ENCODE assay signal across 7 cellular contexts in the genomic region with DNA sequence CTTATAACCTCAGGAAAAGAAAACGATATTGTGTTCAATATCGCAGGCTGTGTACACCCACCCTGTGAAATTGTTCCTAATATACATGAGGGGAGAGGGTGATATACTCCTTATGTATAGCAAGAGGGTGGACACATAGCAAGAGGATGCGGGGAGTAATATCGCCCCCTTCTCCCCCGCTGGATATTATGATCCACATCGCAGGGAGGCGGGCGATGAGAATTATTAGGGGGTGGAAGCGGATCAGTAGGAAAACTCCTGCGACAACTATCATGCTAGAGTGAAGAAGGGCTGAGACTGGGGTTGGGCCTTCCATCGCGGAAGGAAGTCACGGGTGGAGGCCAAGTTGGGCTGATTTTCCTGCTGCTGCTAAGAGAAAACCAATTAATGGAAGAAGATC.
"Had no signal": no experiment of that assay in that cellular context is flagged by ENCODE, and none has a peak within 500 bp of the region (broad histone marks: within the 10 kb centered on the region; RNA-seq: fewer than 3 reads in every experiment).

No MANE protein-coding gene starts in this region.

- H3K9me3 Mint-ChIP-seq: GM23338, H9, HFFc6 had no signal

- H3K4me1 ChIP-seq: HAP-1 had no signal

- H3K36me3 ChIP-seq: HAP-1 had no signal

- H3K9me3 ChIP-seq: HAP-1 had no signal

- H2AFZ ChIP-seq: GM23338 had no signal

- H3K4me2 ChIP-seq: GM23338 had no signal

- H3K4me3 ChIP-seq: GM23338, HAP-1 had no signal

- H3K27ac Mint-ChIP-seq: GM23338, H9, HFFc6 had no signal

- DNase-seq: GOT3, H7, H9, HCEC 1CT, HFFc6 had no signal

- H3K4me3 Mint-ChIP-seq: GM23338, H9, HFFc6 had no signal
